ENCODE assay signal across 7 cellular contexts in genomic region chr5:98774192-98775046, GRCh38.
A peak's percentile ranks its signal among the peaks of the same experiment; 100 is the strongest.
DNase-seq lines count a peak whose midpoint lies in the region; ATAC-seq and TF ChIP-seq lines count a peak whose summit lies in the region.

No MANE protein-coding gene starts in this region.

- TF ChIP-seq CTCF in HFF-Myc (IDR thresholded peaks at IDR 0.05; ENCODE audit: low read depth, low read length, missing control alignments) (no peak), choroid plexus epithelial cell (conservative IDR thresholded peaks at IDR 0.05; ENCODE audit: low read depth, low read length) (no peak)

- DNase-seq in HFF-Myc (ENCODE audit: extremely low read depth, low read depth) (no peak), NCI-H1092 (lab: John Stamatoyannopoulos, UW) (peak; percentile 27), choroid plexus epithelial cell (ENCODE audit: low read depth) (peak; percentile 81), left kidney (ENCODE audit: low read depth, low spot score) (peak; percentile 94)
- DNase-seq in activated CD4-positive, CD25-positive, alpha-beta regulatory T cell treated with anti-CD3 and anti-CD28 coated beads, Interleukin-2, amount 50 U/mL, for 16 hours (ENCODE audit: low read depth, low spot score), result peak; percentile 26
- DNase-seq in stimulated activated CD4-positive, alpha-beta T cell treated with anti-CD3 and anti-CD28 coated beads, Interleukin-2, amount 100 ng/mL, for 24 hours, result peak; percentile 58 to 68

- ATAC-seq in GM18499 (IDR thresholded peaks at IDR 0.05; ENCODE audit: insufficient read depth, unreplicated experiment), result peak; percentile 21

- peak overlapping the region; percentile 84 for H3K4me3 ChIP-seq in HFF-Myc (replicated peaks; ENCODE audit: low read depth, low read length)
- peak overlapping the region; percentile 80 for H3K4me3 ChIP-seq in choroid plexus epithelial cell (ENCODE audit: low read depth, low read length)
